ENCODE assay signal across 8 cellular contexts in the genomic region with DNA sequence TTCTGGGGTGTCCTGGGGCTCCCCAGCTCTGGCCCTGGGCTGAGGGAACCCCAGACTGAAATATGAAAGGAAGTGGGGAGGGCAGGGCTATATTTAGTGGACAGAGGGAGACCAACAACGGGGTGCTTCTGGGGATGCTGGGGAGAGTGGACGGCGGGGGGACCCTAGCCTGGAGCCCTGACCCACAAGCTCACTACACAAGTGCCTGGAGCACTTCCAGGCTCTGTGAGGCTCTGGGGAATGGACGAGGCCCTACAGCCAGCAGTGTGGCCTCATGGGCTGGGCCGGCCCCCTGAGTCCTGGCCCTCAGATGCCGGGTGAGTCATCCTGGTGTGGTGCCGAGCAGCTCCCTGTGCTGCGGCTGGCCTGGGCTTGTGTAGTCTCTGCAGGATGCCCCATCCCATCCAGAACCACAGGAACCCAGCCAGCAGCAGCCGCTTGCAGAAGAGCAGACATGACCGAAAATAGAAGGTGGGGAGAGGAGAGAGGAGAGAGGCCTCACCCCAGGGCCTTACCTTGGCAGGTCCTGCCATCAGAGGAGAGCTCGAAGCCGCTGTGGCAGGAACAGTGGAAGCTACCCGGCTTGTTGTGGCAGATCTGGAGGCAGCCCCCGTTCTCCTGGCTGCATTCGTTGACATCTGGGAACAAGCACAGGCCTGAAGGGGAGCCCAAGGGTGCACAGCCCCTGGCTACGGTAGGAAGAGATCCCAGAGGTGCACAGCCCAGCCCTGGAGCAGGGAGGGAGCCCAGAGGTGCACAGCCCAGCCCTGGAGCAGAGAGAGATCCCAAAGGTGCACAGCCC. TPM values are rescaled to one million over a fixed set of nuclear protein-coding genes. Genes with fewer than 3 reads are reported as not detected.
DNase-seq lines count a peak whose midpoint lies in the region; ATAC-seq and TF ChIP-seq lines count a peak whose summit lies in the region.

No MANE protein-coding gene starts in this region.

- DNase-seq in AG20443 (ENCODE audit: low spot score) (peak; percentile 96), HT1080 (ENCODE audit: low read depth) (peak; percentile 99), glomerular visceral epithelial cell (ENCODE audit: extremely low spot score) (peak; percentile 97), activated gamma-delta T cell (lab: John Stamatoyannopoulos, UW) (no peak), NCI-H187 treated with DMSO at 0.1 percent for 48 hours (lab: John Stamatoyannopoulos, UW) (no peak)
- DNase-seq in activated CD8-positive, alpha-beta T cell treated with anti-CD3 and anti-CD28 coated beads, Interleukin-2, amount 10 ng/mL, durations not matched to agents 7 days and 5 days, result no peak

- peaks cover 5% of the 10 kb centered on the region for H3K36me3 Mint-ChIP-seq in activated CD8-positive, alpha-beta T cell treated with anti-CD3 and anti-CD28 coated beads, Interleukin-2, amount 10 ng/mL, durations not matched to agents 7 days and 5 days (ENCODE audit: low read depth)

- H3K9me3 ChIP-seq in parathyroid adenoma (ENCODE audit: control insufficient read depth, low read length), result no peaks in the 10 kb centered on the region

- H3K4me1 Mint-ChIP-seq in activated CD8-positive, alpha-beta T cell treated with anti-CD3 and anti-CD28 coated beads, Interleukin-2, amount 10 ng/mL, durations not matched to agents 7 days and 5 days (ENCODE audit: low read depth), result peaks cover 27% of the 10 kb centered on the region

- no peak overlapping the region for H2AFZ ChIP-seq in parathyroid adenoma

- no peak overlapping the region for H3K27ac Mint-ChIP-seq in activated CD8-positive, alpha-beta T cell treated with anti-CD3 and anti-CD28 coated beads, Interleukin-2, amount 10 ng/mL, durations not matched to agents 7 days and 5 days

- peaks cover 3% of the 10 kb centered on the region for H3K79me2 ChIP-seq in parathyroid adenoma

- ATAC-seq in activated CD8-positive, alpha-beta T cell treated with anti-CD3 and anti-CD28 coated beads, Interleukin-2, amount 10 ng/mL, durations not matched to agents 7 days and 5 days, result peak; percentile 14
- ATAC-seq in HG03280 (IDR thresholded peaks at IDR 0.05; ENCODE audit: unreplicated experiment), result no peak

- H3K4me2 ChIP-seq in parathyroid adenoma (ENCODE audit: low read length), result no peak overlapping the region

- TF ChIP-seq CTCF in parathyroid adenoma (IDR thresholded peaks at IDR 0.05), result no peak

- no peaks in the 10 kb centered on the region for H3K27me3 ChIP-seq in parathyroid adenoma (ENCODE audit: control insufficient read depth, insufficient read depth, low read length)

- POLR2A ChIA-PET in activated CD8-positive, alpha-beta T cell treated with anti-CD3 and anti-CD28 coated beads, Interleukin-2, amount 10 ng/mL, durations not matched to agents 7 days and 5 days (lab: Charles Lee), result no interaction called here

- H3K4me1 ChIP-seq in parathyroid adenoma, result no peaks in the 10 kb centered on the region

- H3K9me3 Mint-ChIP-seq in activated CD8-positive, alpha-beta T cell treated with anti-CD3 and anti-CD28 coated beads, Interleukin-2, amount 10 ng/mL, durations not matched to agents 7 days and 5 days (ENCODE audit: insufficient read depth), result peaks cover 5% of the 10 kb centered on the region

- no peak overlapping the region for H3K4me3 Mint-ChIP-seq in activated CD8-positive, alpha-beta T cell treated with anti-CD3 and anti-CD28 coated beads, Interleukin-2, amount 10 ng/mL, durations not matched to agents 7 days and 5 days

- H3K9ac ChIP-seq in parathyroid adenoma, result no peak overlapping the region

- H3K27me3 Mint-ChIP-seq in activated CD8-positive, alpha-beta T cell treated with anti-CD3 and anti-CD28 coated beads, Interleukin-2, amount 10 ng/mL, durations not matched to agents 7 days and 5 days (ENCODE audit: low read depth), result no peaks in the 10 kb centered on the region

- peak overlapping the region; percentile 44 for H3K27ac ChIP-seq in parathyroid adenoma

- no peaks in the 10 kb centered on the region for H3K36me3 ChIP-seq in parathyroid adenoma (ENCODE audit: control insufficient read depth, insufficient read depth, low read length)

- CTCF ChIA-PET in activated CD8-positive, alpha-beta T cell treated with anti-CD3 and anti-CD28 coated beads, Interleukin-2, amount 10 ng/mL, durations not matched to agents 7 days and 5 days (lab: Charles Lee), result no interaction called here

- H3K4me3 ChIP-seq in parathyroid adenoma (ENCODE audit: low read depth, low read length), result no peak overlapping the region

RNA-seq across cellular contexts. Expression of a gene that starts 26.1 kb away (rescaled TPM):
- 136 and 138 TPM in 2 replicates for total RNA-seq in HT1080 (2014; rRNA removed; shearing (Covaris generic))
- polyA plus RNA-seq in HT1080 (2015; cell fraction: cytosol; rRNA removed), result 338 and 350 TPM in 2 replicates
- 351 and 364 TPM in 2 replicates for polyA plus RNA-seq in HT1080 (2015; cell fraction: nucleus; rRNA removed)
- total RNA-seq in activated CD8-positive, alpha-beta T cell treated with anti-CD3 and anti-CD28 coated beads, Interleukin-2, amount 10 ng/mL, durations not matched to agents 7 days and 5 days, result under 1 TPM; 0.53 to 0.65 TPM

Comparison
In these comparisons a context has a peak if more than half of its experiments do, and no peak if none do; other contexts are left out.
1. DNase-seq: peak in AG20443 (single experiment), HT1080 (single experiment) and glomerular visceral epithelial cell (single experiment); none in activated CD8-positive, alpha-beta T cell treated with anti-CD3 and anti-CD28 coated beads, Interleukin-2, amount 10 ng/mL, durations not matched to agents 7 days and 5 days (single experiment), activated gamma-delta T cell (single experiment) and NCI-H187 treated with DMSO at 0.1 percent for 48 hours (single experiment).
2. RNA of a gene that starts 26.1 kb away (total RNA-seq): 136 to 138 TPM in HT1080; 0.53 to 0.65 TPM in activated CD8-positive, alpha-beta T cell treated with anti-CD3 and anti-CD28 coated beads, Interleukin-2, amount 10 ng/mL, durations not matched to agents 7 days and 5 days; every median in the first group is over 10 times any median in the second.